8 cellular contexts compared by ENCODE assay signal in the genomic region with DNA sequence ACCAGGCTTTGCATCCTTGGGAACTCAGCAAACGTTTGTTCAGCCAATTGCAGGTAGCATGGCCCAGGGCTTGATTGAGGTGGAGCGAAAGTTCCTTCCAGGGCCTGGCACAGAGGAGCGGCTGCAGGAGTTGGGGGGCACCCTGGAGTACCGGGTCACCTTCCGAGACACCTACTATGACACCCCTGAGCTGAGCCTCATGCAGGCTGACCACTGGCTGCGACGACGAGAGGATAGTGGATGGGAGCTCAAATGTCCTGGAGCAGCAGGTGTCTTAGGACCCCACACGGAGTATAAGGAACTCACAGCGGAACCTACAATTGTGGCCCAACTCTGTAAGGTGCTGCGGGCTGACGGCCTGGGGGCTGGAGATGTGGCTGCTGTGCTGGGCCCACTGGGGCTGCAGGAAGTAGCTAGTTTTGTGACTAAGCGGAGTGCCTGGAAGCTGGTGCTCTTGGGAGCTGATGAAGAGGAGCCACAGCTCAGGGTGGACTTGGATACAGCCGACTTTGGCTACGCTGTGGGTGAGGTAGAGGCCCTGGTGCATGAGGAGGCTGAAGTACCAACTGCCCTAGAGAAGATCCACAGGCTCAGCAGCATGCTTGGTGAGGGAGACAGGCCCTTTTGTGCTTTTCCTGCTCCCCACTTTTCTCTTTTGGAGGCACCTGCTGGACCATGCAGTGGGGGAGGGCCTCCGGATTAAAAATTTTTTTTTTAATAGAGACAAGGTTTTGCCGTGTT. TPM values are rescaled to one million over a fixed set of nuclear protein-coding genes. Genes with fewer than 3 reads are reported as not detected.
DNase-seq lines count a peak whose midpoint lies in the region; TF ChIP-seq lines count a peak whose summit lies in the region.

No MANE protein-coding gene starts in this region.

- H3K4me3 ChIP-seq in smooth muscle cell: peak overlapping the region; percentile 93

- H3K27ac ChIP-seq in smooth muscle cell (ENCODE audit: low read depth): no peak overlapping the region

- H2AFZ ChIP-seq in smooth muscle cell (ENCODE audit: low read depth): no peak overlapping the region

- peaks cover 3% of the 10 kb centered on the region for H3F3A ChIP-seq in smooth muscle cell (ENCODE audit: low read depth)

- no peaks in the 10 kb centered on the region for H4K20me1 ChIP-seq in smooth muscle cell (ENCODE audit: low read depth)

- no peaks in the 10 kb centered on the region for H3K36me3 ChIP-seq in smooth muscle cell (ENCODE audit: low read depth)

- H3K4me2 ChIP-seq in smooth muscle cell: peak overlapping the region; percentile 90

- peaks cover 7% of the 10 kb centered on the region for H3K79me2 ChIP-seq in smooth muscle cell (ENCODE audit: low read depth)

- H3K9me3 ChIP-seq in smooth muscle cell (replicated peaks; ENCODE audit: low read depth): no peaks in the 10 kb centered on the region

- peak overlapping the region; percentile 87 for H3K9ac ChIP-seq in smooth muscle cell (ENCODE audit: low read depth)

- no peaks in the 10 kb centered on the region for H3K27me3 ChIP-seq in smooth muscle cell (ENCODE audit: low read depth)

- peak overlapping the region; percentile 96 for H3K4me3 Mint-ChIP-seq in T-helper 2 cell treated with Interferon-gamma antibody and Interleukin-4, amounts not matched to agents 5 μg/mL and 100 μg/mL, for 36 hours

- H3K36me3 Mint-ChIP-seq in T-helper 2 cell treated with Interferon-gamma antibody and Interleukin-4, amounts not matched to agents 5 μg/mL and 100 μg/mL, for 36 hours (ENCODE audit: low read depth): peaks cover 23% of the 10 kb centered on the region

- 64% methylated on average over 17 of the region's 17 CpGs for WGBS in smooth muscle cell (ENCODE audit: low lambda C conversion rate)

- peak overlapping the region; percentile 93 for H3K27ac Mint-ChIP-seq in T-helper 2 cell treated with Interferon-gamma antibody and Interleukin-4, amounts not matched to agents 5 μg/mL and 100 μg/mL, for 36 hours

- TF ChIP-seq POLR2A in erythroblast (IDR thresholded peaks at IDR 0.05; ENCODE audit: low read length): no peak

- H3K27me3 Mint-ChIP-seq in T-helper 2 cell treated with Interferon-gamma antibody and Interleukin-4, amounts not matched to agents 5 μg/mL and 100 μg/mL, for 36 hours (ENCODE audit: low read depth): no peaks in the 10 kb centered on the region

- H3K9me3 Mint-ChIP-seq in T-helper 2 cell treated with Interferon-gamma antibody and Interleukin-4, amounts not matched to agents 5 μg/mL and 100 μg/mL, for 36 hours: no peaks in the 10 kb centered on the region

- TF ChIP-seq CTCF in smooth muscle cell (IDR thresholded peaks at IDR 0.05; ENCODE audit: borderline replicate concordance, insufficient read depth, poor library complexity, severe bottlenecking): no peak

- peaks cover 10% of the 10 kb centered on the region for H3K4me1 ChIP-seq in smooth muscle cell (ENCODE audit: low read depth)

- H3K4me1 Mint-ChIP-seq in T-helper 2 cell treated with Interferon-gamma antibody and Interleukin-4, amounts not matched to agents 5 μg/mL and 100 μg/mL, for 36 hours (ENCODE audit: low read depth): peaks cover 28% of the 10 kb centered on the region

- DNase-seq in DMS79 (lab: John Stamatoyannopoulos, UW): peak; percentile 22
- DNase-seq in DMS79 treated with DMSO at 0.1 percent for 48 hours (lab: John Stamatoyannopoulos, UW): no peak
- no peak for DNase-seq in T-helper 2 cell treated with Interferon-gamma antibody and Interleukin-4, amounts not matched to agents 5 μg/mL and 100 μg/mL, for 36 hours (ENCODE audit: low spot score)
- DNase-seq in glomerular visceral epithelial cell (ENCODE audit: extremely low spot score): peak; percentile 24
- no peak for DNase-seq in smooth muscle cell (lab: John Stamatoyannopoulos, UW; ENCODE audit: unreplicated experiment)
- no peak for DNase-seq in erythroblast (lab: John Stamatoyannopoulos, UW)
- DNase-seq in NCI-H1694 (lab: John Stamatoyannopoulos, UW): no peak
- no peak for DNase-seq in activated CD8-positive, alpha-beta memory T cell treated with anti-CD3 and anti-CD28 coated beads, Interleukin-2, amount 50 U/mL, for 4 hours

RNA-seq across cellular contexts. Expression of a gene that starts 0.8 kb away (rescaled TPM):
- 5.7 and 10.2 TPM in 2 replicates for total RNA-seq in smooth muscle cell
- polyA plus RNA-seq in smooth muscle cell: 6.1 and 7.3 TPM in 2 replicates

RNA-seq across cellular contexts. Expression of a gene that starts 5.3 kb away (rescaled TPM):
- 0.13 and 0.27 TPM in 2 replicates for total RNA-seq in smooth muscle cell
- polyA plus RNA-seq in smooth muscle cell: 1.4 and 1.6 TPM in 2 replicates

RNA-seq across cellular contexts. Expression of a gene that starts 10.7 kb away (rescaled TPM):
- total RNA-seq in smooth muscle cell: 45.4 and 59.3 TPM in 2 replicates
- 62.4 and 109 TPM in 2 replicates for polyA plus RNA-seq in smooth muscle cell

RNA-seq across cellular contexts. Expression of a gene that starts 21.7 kb away (rescaled TPM):
- 0.54 and 2.4 TPM in 2 replicates for total RNA-seq in smooth muscle cell
- not detected in 2 replicates for polyA plus RNA-seq in smooth muscle cell

Comparison
In these comparisons a context has a peak if more than half of its experiments do, and no peak if none do; other contexts are left out.
1. DNase-seq: peak in DMS79 (single experiment) and glomerular visceral epithelial cell (single experiment); none in DMS79 treated with DMSO at 0.1 percent for 48 hours (single experiment), T-helper 2 cell treated with Interferon-gamma antibody and Interleukin-4, amounts not matched to agents 5 μg/mL and 100 μg/mL, for 36 hours (single experiment), smooth muscle cell (single experiment), erythroblast (0 of 2), NCI-H1694 (single experiment) and activated CD8-positive, alpha-beta memory T cell treated with anti-CD3 and anti-CD28 coated beads, Interleukin-2, amount 50 U/mL, for 4 hours (single experiment).